Comparison of ENCODE assay signal across 9 cellular contexts in the genomic region with DNA sequence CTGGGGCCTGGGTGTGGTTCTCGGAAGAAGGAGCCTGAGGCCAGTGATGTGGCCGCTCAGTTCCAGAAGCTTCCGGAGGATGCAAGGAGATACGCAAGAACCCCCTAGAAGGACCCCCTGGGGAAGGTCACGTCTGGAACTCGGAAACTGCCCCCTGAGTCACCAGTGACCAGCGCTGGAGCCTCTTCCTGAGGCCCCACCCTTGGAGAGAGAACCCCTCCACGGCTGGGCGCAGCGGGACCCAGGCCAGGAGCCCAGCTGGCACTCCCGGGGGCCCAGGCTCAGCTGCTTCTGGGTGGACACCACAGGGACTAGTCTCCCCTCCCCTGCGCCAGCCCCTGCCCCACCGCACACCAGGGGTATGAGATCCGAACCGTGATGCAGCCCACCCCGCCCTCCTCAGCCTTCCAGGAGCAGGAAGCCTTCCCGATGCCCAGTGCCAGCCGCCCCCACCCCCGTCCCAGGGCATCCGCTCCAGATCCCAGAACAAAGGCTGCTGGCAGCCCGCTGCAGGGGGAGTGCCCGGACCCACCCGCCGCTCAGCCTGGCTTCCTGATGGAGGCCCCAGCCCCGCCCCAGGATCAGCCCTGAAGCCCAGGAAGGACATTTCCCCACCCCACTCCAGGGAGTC. TPM values are rescaled to one million over a fixed set of nuclear protein-coding genes. Genes with fewer than 3 reads are reported as not detected.
DNase-seq lines count a peak whose midpoint lies in the region; ATAC-seq, FAIRE-seq and TF ChIP-seq lines count a peak whose summit lies in the region.
"Had no signal": no experiment of that assay in that cellular context is flagged by ENCODE, and none has a peak within 500 bp of the region (broad histone marks: within the 10 kb centered on the region; RNA-seq: fewer than 3 reads in every experiment).

No MANE protein-coding gene starts in this region.

- H3K9ac ChIP-seq in NT2/D1 (ENCODE audit: insufficient read length, low read depth), result peak overlapping the region; percentile 28
- H3K9ac ChIP-seq in endocrine pancreas (ENCODE audit: control insufficient read depth, insufficient read depth, low read length), result peak overlapping the region; percentile 22

- no peak for TF ChIP-seq CTCF in lower lobe of right lung (IDR thresholded peaks at IDR 0.05)

- ATAC-seq in lower lobe of right lung, result peak in 1 of 2 donors; percentile 0
- ATAC-seq in HG03280 (IDR thresholded peaks at IDR 0.05; ENCODE audit: unreplicated experiment), result no peak
- ATAC-seq: SK-N-SH treated with all-trans-retinoic acid at 6 μM for 48 hours had no signal

- no peak overlapping the region for H3K4me3 ChIP-seq in NT2/D1 (ENCODE audit: insufficient read length, low read depth)
- H3K4me3 ChIP-seq in endocrine pancreas (ENCODE audit: control insufficient read depth, insufficient read depth, low read length), result no peak overlapping the region
- H3K4me3 ChIP-seq in lower lobe of right lung, result peak overlapping the region; percentile 6

- no peak for DNase-seq in NT2/D1 (ENCODE audit: low read depth, low spot score)
- peak; percentile 62 for DNase-seq in lower lobe of right lung
- no peak for DNase-seq in urothelium cell line (ENCODE audit: low spot score)
- no peak for DNase-seq in NCI-H510A treated with DMSO at 0.1 percent for 48 hours (lab: John Stamatoyannopoulos, UW)
- DNase-seq in T-helper 9 cell, result no peak
- DNase-seq: activated gamma-delta T cell had no signal

- intact Hi-C loops in lower lobe of right lung (cut with DNase I), result no loop called here

- H3K36me3 ChIP-seq in NT2/D1 (ENCODE audit: insufficient read depth, insufficient read length, low read length) (peaks cover 68% of the 10 kb centered on the region), endocrine pancreas (ENCODE audit: control insufficient read depth, insufficient read depth, low read length) (no peaks in the 10 kb centered on the region), lower lobe of right lung (peaks cover 5% of the 10 kb centered on the region)

- peak; percentile 13 for FAIRE-seq in urothelium cell line (lab: Jason Lieb, UNC)

- H3K27ac ChIP-seq in lower lobe of right lung, result peak overlapping the region; percentile 90

- H3K4me1 ChIP-seq in NT2/D1 (ENCODE audit: insufficient read depth, insufficient read length) (peaks cover 72% of the 10 kb centered on the region), endocrine pancreas (ENCODE audit: control insufficient read depth, insufficient read depth, low read length) (no peaks in the 10 kb centered on the region), lower lobe of right lung (peaks cover 93% of the 10 kb centered on the region)

- H3K9me3 ChIP-seq in NT2/D1 (ENCODE audit: insufficient read depth, low read length), result no peaks in the 10 kb centered on the region
- no peaks in the 10 kb centered on the region for H3K9me3 ChIP-seq in endocrine pancreas (ENCODE audit: control insufficient read depth, low read length)
- no peaks in the 10 kb centered on the region for H3K9me3 ChIP-seq in lower lobe of right lung

- H3K27me3 ChIP-seq in NT2/D1 (ENCODE audit: insufficient read depth, insufficient read length) (no peaks in the 10 kb centered on the region), endocrine pancreas (ENCODE audit: control insufficient read depth, insufficient read depth, low read length) (no peaks in the 10 kb centered on the region), lower lobe of right lung (ENCODE audit: low read depth) (no peaks in the 10 kb centered on the region)

RNA-seq across cellular contexts. Expression of gene LAMA5, which starts 7.5 kb away (rescaled TPM):
- 282 TPM for total RNA-seq in lower lobe of right lung

RNA-seq across cellular contexts. Expression of gene RPS21, which starts 27.3 kb away (rescaled TPM):
- 1,104 TPM for total RNA-seq in lower lobe of right lung

RNA-seq across cellular contexts. Expression of gene CABLES2, which starts 47.5 kb away (rescaled TPM):
- total RNA-seq in lower lobe of right lung, result 4.5 TPM

RNA-seq across cellular contexts. Expression of gene ADRM1, which starts 56.8 kb away (rescaled TPM):
- total RNA-seq in lower lobe of right lung, result 63.9 TPM
